Comparison of ENCODE assay signal across 22 cellular contexts in the genomic region with DNA sequence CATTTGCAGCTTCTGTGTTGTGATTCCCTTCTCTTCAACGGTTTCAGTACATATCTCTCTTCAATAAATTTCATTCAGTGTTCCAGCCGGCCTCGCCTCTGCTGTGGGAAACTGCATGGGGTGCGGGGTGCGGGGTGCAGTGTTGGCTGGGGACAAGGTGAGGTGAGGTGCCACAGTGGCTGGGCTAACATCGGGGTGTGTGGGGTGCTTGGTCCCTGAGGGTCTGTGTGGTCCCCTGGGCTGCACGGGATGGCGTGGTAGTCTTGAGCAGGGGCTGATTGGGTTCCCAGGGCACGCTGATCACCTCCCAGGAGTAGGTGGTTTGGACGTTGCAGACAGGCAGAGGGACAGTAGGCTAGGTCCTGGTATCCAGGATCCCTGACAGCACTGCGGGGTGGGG. TPM values are rescaled to one million over a fixed set of nuclear protein-coding genes. Genes with fewer than 3 reads are reported as not detected.
"Had no signal": no experiment of that assay in that cellular context is flagged by ENCODE, and none has a peak within 500 bp of the region (broad histone marks: within the 10 kb centered on the region; RNA-seq: fewer than 3 reads in every experiment).

No MANE protein-coding gene starts in this region.

- H3K27ac ChIP-seq: colonic mucosa, foreskin keratinocyte, hepatocyte, left ventricle myocardium inferior, neural progenitor cell, ovary, thyroid gland, upper lobe of left lung, uterus had no signal

- ATAC-seq: foreskin keratinocyte, left cardiac atrium, right cardiac atrium had no signal

- DNase-seq: colonic mucosa; dermis blood vessel endothelial cell; endodermal cell; erythroblast; foreskin keratinocyte; head of caudate nucleus; left cardiac atrium; left ventricle myocardium inferior; mesenchymal stem cell; midbrain; nucleus accumbens; ovary; stimulated activated CD4-positive, alpha-beta T cell treated with anti-CD3 and anti-CD28 coated beads, Interleukin-2, amount 100 ng/mL, for 48 hours; stimulated activated naive CD4-positive, alpha-beta T cell treated with Interleukin-2 at 50 U/mL for 16 hours; thyroid gland; uterus had no signal

- H3K4me1 Mint-ChIP-seq: endodermal cell, neural progenitor cell had no signal

- H3K9me3 ChIP-seq: colonic mucosa, left ventricle myocardium inferior, ovary, thyroid gland, upper lobe of left lung, uterus had no signal

- H3K4me2 ChIP-seq: hepatocyte, neural progenitor cell, smooth muscle cell had no signal

- H3K4me1 ChIP-seq: colonic mucosa, foreskin keratinocyte, left ventricle myocardium inferior, neural progenitor cell, thyroid gland, upper lobe of left lung, uterus had no signal

- H3K9ac ChIP-seq: neural progenitor cell had no signal

- H3K79me2 ChIP-seq: hepatocyte had no signal

- H3K9me3 Mint-ChIP-seq: neural progenitor cell had no signal

- H2AFZ ChIP-seq: hepatocyte, neural progenitor cell had no signal

- H3K36me3 Mint-ChIP-seq: neural progenitor cell had no signal

- H3K4me3 Mint-ChIP-seq: endodermal cell, neural progenitor cell had no signal

- H3K27ac Mint-ChIP-seq: endodermal cell, neural progenitor cell had no signal

- H3K27me3 ChIP-seq: colonic mucosa, foreskin keratinocyte, hepatocyte, neural progenitor cell, ovary, thyroid gland, upper lobe of left lung, uterus had no signal

RNA-seq across cellular contexts. Expression of a gene that starts 18.7 kb away (rescaled TPM):
- total RNA-seq: dermis blood vessel endothelial cell, endothelial cell of umbilical vein, foreskin keratinocyte had no signal
- polyA plus RNA-seq: endothelial cell of umbilical vein had no signal
